ENCODE assay signal across 8 cellular contexts in genomic region chr16:49407873-49408565, GRCh38. TPM values are rescaled to one million over a fixed set of nuclear protein-coding genes. Genes with fewer than 3 reads are reported as not detected.
A peak's percentile ranks its signal among the peaks of the same experiment; 100 is the strongest.
DNase-seq lines count a peak whose midpoint lies in the region; ATAC-seq, FAIRE-seq and TF ChIP-seq lines count a peak whose summit lies in the region.

No MANE protein-coding gene starts in this region.

- POLR2A ChIA-PET in endothelial cell of umbilical vein (lab: Charles Lee) = no interaction called here

- H3K4me3 ChIP-seq in endothelial cell of umbilical vein (replicated peaks in 1 of 3; ENCODE audit: insufficient read depth in 1 of 3, low read depth in 1 of 3, low read length in 3 of 3) = no peak overlapping the region

- no peak overlapping the region for H3K27ac ChIP-seq in endothelial cell of umbilical vein (ENCODE audit: insufficient read depth, low read depth, low read length)

- BruUV-seq in endothelial cell of umbilical vein (replicated peaks; lab: Mats Ljungman, UMichigan) = no TSS peak

- ATAC-seq in GM21360 (IDR thresholded peaks at IDR 0.05; ENCODE audit: unreplicated experiment) (peak; percentile 86), HG03575 (IDR thresholded peaks at IDR 0.05; ENCODE audit: extremely low read depth, insufficient number of reproducible peaks, low FRiP score, unreplicated experiment) (peak; percentile 56)

- DNase-seq in Caki2 (ENCODE audit: low read depth) (peak; percentile 72), NOMO-1 treated with DMSO at 0.1 percent for 48 hours (lab: John Stamatoyannopoulos, UW; ENCODE audit: unreplicated experiment) (peak; percentile 62), endothelial cell of umbilical vein (ENCODE audit: low read depth, low spot score) (peak; percentile 72), mucosa of gallbladder (ENCODE audit: low spot score) (peak; percentile 80)
- peak; percentile 20 to 44 (median 31) for DNase-seq in activated CD8-positive, alpha-beta memory T cell treated with anti-CD3 and anti-CD28 coated beads for 48 hours (ENCODE audit: low read depth in 2 of 3, low spot score in 2 of 3)
- DNase-seq in stimulated activated CD8-positive, alpha-beta memory T cell treated with anti-CD3 and anti-CD28 coated beads, Interleukin-7, amount 100 ng/mL, for 4 hours (ENCODE audit: low read depth in 2 of 2) = peak; percentile 13 to 20

- no peaks in the 10 kb centered on the region for H3K9me1 ChIP-seq in endothelial cell of umbilical vein (replicated peaks; ENCODE audit: control insufficient read depth, extremely low read depth, insufficient read depth, low read length)

- no peaks in the 10 kb centered on the region for H3K9me3 ChIP-seq in endothelial cell of umbilical vein (replicated peaks; ENCODE audit: control insufficient read depth, insufficient read depth, low read length)

- no peaks in the 10 kb centered on the region for H3K79me2 ChIP-seq in endothelial cell of umbilical vein (ENCODE audit: control insufficient read depth, insufficient read depth, low read length)

- no peak for TF ChIP-seq POLR2A in endothelial cell of umbilical vein (IDR thresholded peaks at IDR 0.05; ENCODE audit: low read depth, low read length)

- CTCF ChIA-PET in endothelial cell of umbilical vein (lab: Charles Lee) = interaction anchor here (0.7 to 2.9 kb wide), 15 partner anchors 10 to 1398 kb away, joined by 3 to 43 read pairs (median 3); partner anchors contain the start of gene CNEP1R1

- no peak overlapping the region for H3K4me2 ChIP-seq in endothelial cell of umbilical vein (ENCODE audit: insufficient read depth, low read length)

- dilution Hi-C loops in endothelial cell of umbilical vein (cut with MboI; ENCODE audit: extremely low pct_ligation_motif_present, low sequenced_read_pairs) = no loop called here

- no peaks in the 10 kb centered on the region for H4K20me1 ChIP-seq in endothelial cell of umbilical vein (replicated peaks; ENCODE audit: control insufficient read depth, extremely low read depth, insufficient read depth, low read length)

- H2AFZ ChIP-seq in endothelial cell of umbilical vein (ENCODE audit: low read depth, low read length) = no peak overlapping the region

- no peaks in the 10 kb centered on the region for H3K36me3 ChIP-seq in endothelial cell of umbilical vein (ENCODE audit: control insufficient read depth in 2 of 2, extremely low read depth in 1 of 2, insufficient read depth in 2 of 2, low read length in 2 of 2)

- peak; percentile 21 for FAIRE-seq in endothelial cell of umbilical vein (lab: Jason Lieb, UNC)

- intact Hi-C loops in endothelial cell of umbilical vein (cut with micrococcal nuclease) = loop anchor here (1.0 to 10.0 kb wide), 7 partner anchors 84 to 514 kb away; no protein-coding TSS in a partner anchor

- no peaks in the 10 kb centered on the region for H3K27me3 ChIP-seq in endothelial cell of umbilical vein (ENCODE audit: control insufficient read depth in 2 of 2, insufficient read depth in 2 of 2, low read length in 2 of 2)

- in situ Hi-C loops in Caki2 (cut with HindIII; ENCODE audit: low pct_unique_long_range_greater_than_20kb, low sequenced_read_pairs) = no loop called here

- no peaks in the 10 kb centered on the region for H3K4me1 ChIP-seq in endothelial cell of umbilical vein (ENCODE audit: control insufficient read depth, extremely low read depth, insufficient read depth, low read length)

- TF ChIP-seq CTCF in endothelial cell of umbilical vein (IDR thresholded peaks at IDR 0.05; ENCODE audit: extremely low read depth in 1 of 2, insufficient read depth in 1 of 2, low read depth in 1 of 2, low read length in 2 of 2) = peak; percentile 71 to 81

- no peak overlapping the region for H3K9ac ChIP-seq in endothelial cell of umbilical vein (replicated peaks; ENCODE audit: extremely low read depth, insufficient read depth, low read length)

TF ChIP-seq in endothelial cell of umbilical vein, 7 proteins besides CTCF, POLR2A, EP300 and RAD21:
- TF ChIP-seq JUN (IDR thresholded peaks at IDR 0.05; ENCODE audit: borderline replicate concordance, insufficient read depth, insufficient read length, low read depth) = no peak
- TF ChIP-seq MYC (IDR thresholded peaks at IDR 0.05; ENCODE audit: low read depth, low read length) = no peak
- no peak for TF ChIP-seq FOS (IDR thresholded peaks at IDR 0.05; ENCODE audit: borderline replicate concordance, insufficient read depth, low read length)
- no peak for TF ChIP-seq EZH2 (IDR thresholded peaks at IDR 0.05; ENCODE audit: borderline replicate concordance, low read depth, low read length, severe bottlenecking)
- TF ChIP-seq POLR2AphosphoS5 (IDR thresholded peaks at IDR 0.05; ENCODE audit: insufficient read depth, low read depth, low read length) = no peak
- no peak for TF ChIP-seq MAX (IDR thresholded peaks at IDR 0.05; ENCODE audit: insufficient read depth, insufficient read length)
- no peak for TF ChIP-seq GATA2 (IDR thresholded peaks at IDR 0.05; ENCODE audit: insufficient read depth, insufficient read length, low read depth, low read length)

RNA-seq across cellular contexts. Expression of gene C16orf78, which starts 34.4 kb away (rescaled TPM):
- total RNA-seq in Caki2 (2014; rRNA removed; shearing (Covaris generic); ENCODE audit: low replicate concordance) = not detected in 2 replicates
- not detected in 2 replicates for total RNA-seq in endothelial cell of umbilical vein
- not detected in 2 replicates for polyA plus RNA-seq in endothelial cell of umbilical vein
- polyA plus RNA-seq in endothelial cell of umbilical vein (2011; cell fraction: cytosol; rRNA removed) = not detected in 2 replicates
- polyA plus RNA-seq in endothelial cell of umbilical vein (2011; cell fraction: nucleus; rRNA removed) = not detected in 2 replicates
- not detected in 2 replicates for polyA plus RNA-seq in endothelial cell of umbilical vein (2012)
- polyA minus RNA-seq in endothelial cell of umbilical vein = not detected in 2 replicates
- polyA minus RNA-seq in endothelial cell of umbilical vein (2011; cell fraction: cytosol; rRNA and poly(A)+ RNA removed) = not detected
- not detected in 2 replicates for polyA minus RNA-seq in endothelial cell of umbilical vein (2011; cell fraction: nucleus; rRNA and poly(A)+ RNA removed)
- total RNA-seq in mucosa of gallbladder = not detected

Comparison
In these comparisons a context has a peak if more than half of its experiments do, and no peak if none do; other contexts are left out.
1. DNase-seq: peak in every context shown above with its lines; median percentile 80 in mucosa of gallbladder; 72 in Caki2; 72 in endothelial cell of umbilical vein; 62 in NOMO-1 treated with DMSO at 0.1 percent for 48 hours; 31 in activated CD8-positive, alpha-beta memory T cell treated with anti-CD3 and anti-CD28 coated beads for 48 hours; 16 in stimulated activated CD8-positive, alpha-beta memory T cell treated with anti-CD3 and anti-CD28 coated beads, Interleukin-7, amount 100 ng/mL, for 4 hours.